In genomic region chr1:182784556-182785171, GRCh38 we compare ENCODE assay signal across 1 cellular context.
TF ChIP-seq lines count a peak whose summit lies in the region.

No MANE protein-coding gene starts in this region.

TF ChIP-seq in GM12878, 131 proteins besides CTCF, POLR2A, EP300 and RAD21 (continued from another document):
- no peak for TF ChIP-seq CUX1 (IDR thresholded peaks at IDR 0.05; ENCODE audit: insufficient replicate concordance, low read depth, low read length)
- TF ChIP-seq EZH2 (IDR thresholded peaks at IDR 0.05; ENCODE audit: borderline replicate concordance, control insufficient read depth, low read depth, low read length): no peak
- TF ChIP-seq CBFB (IDR thresholded peaks at IDR 0.05; ENCODE audit: low read depth): no peak
- TF ChIP-seq CEBPB (IDR thresholded peaks at IDR 0.05; ENCODE audit: borderline replicate concordance in 1 of 2, low read depth in 2 of 2, low read length in 2 of 2): no peak
- TF ChIP-seq ZNF592 (IDR thresholded peaks at IDR 0.05): 0 out of 2 replicates have a peak, but pooled peaks have one; percentile 33
- no peak for TF ChIP-seq ZBTB11 (CRISPR knock-in tag; IDR thresholded peaks at IDR 0.05)
